Comparison of ENCODE assay signal across 10 cellular contexts in genomic region chr21:14448784-14449183, GRCh38.
"Had no signal": no experiment of that assay in that cellular context is flagged by ENCODE, and none has a peak within 500 bp of the region (broad histone marks: within the 10 kb centered on the region; RNA-seq: fewer than 3 reads in every experiment).

No MANE protein-coding gene starts in this region.

- H3K36me3 ChIP-seq: HAP-1 had no signal

- H3K27ac Mint-ChIP-seq: HFFc6, IgD-negative memory B cell had no signal

- H3K27me3 Mint-ChIP-seq: IgD-negative memory B cell had no signal

- H3K27ac ChIP-seq: GM23248, HL-60 had no signal

- H3K4me1 ChIP-seq: HAP-1 had no signal

- H3K9ac ChIP-seq: GM23248 had no signal

- FAIRE-seq: HepG2 had no signal

- H3K9me3 Mint-ChIP-seq: IgD-negative memory B cell had no signal

- H3K4me3 ChIP-seq: GM23248, HAP-1 had no signal

- H3K9me3 ChIP-seq: HAP-1 had no signal

- ATAC-seq: HCT116, HepG2 had no signal

- H3K4me3 Mint-ChIP-seq: HFFc6, IgD-negative memory B cell had no signal

- H2AFZ ChIP-seq: GM23248 had no signal

- DNase-seq: GM23248, GOT3, H7, HFFc6, KBM-7 had no signal
